Comparison of ENCODE assay signal across 18 cellular contexts in the genomic region with DNA sequence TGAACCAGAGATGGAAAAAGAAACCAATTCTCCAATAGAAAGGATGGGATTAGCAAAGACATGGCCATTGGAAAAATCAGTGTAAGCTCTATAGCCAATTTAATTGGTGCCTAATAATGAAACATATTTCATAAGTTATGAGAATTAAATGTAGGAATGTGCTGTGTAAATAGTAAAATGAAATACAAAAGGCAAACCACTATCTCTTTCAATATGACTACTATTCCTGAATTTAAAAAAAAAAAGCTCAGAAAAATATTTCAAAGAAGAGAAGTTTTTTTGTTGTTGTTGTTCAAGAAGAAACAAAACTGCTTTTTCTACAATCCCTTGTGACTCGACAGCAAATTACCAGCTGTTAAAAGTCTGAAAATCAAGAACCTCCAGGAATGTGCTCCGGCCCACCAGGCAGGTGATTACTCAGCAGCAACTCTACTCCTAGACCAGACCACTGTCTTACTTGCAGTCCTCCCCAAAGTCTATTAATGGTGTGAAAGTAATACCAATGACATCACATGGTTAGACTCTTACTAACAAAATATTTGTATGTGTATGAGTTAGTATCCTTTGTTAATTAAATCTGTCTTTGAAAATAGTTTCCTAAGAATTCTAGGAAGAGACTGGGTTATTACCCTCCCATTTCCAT.
A peak's percentile ranks its signal among the peaks of the same experiment; 100 is the strongest.
DNase-seq lines count a peak whose midpoint lies in the region; ATAC-seq, FAIRE-seq and TF ChIP-seq lines count a peak whose summit lies in the region.
"Had no signal": no experiment of that assay in that cellular context is flagged by ENCODE, and none has a peak within 500 bp of the region (broad histone marks: within the 10 kb centered on the region; RNA-seq: fewer than 3 reads in every experiment).

No MANE protein-coding gene starts in this region.

- peak; percentile 98 for ATAC-seq in GM21360 (IDR thresholded peaks at IDR 0.05; ENCODE audit: unreplicated experiment)
- peak; percentile 91 for ATAC-seq in HG03039 (IDR thresholded peaks at IDR 0.05; ENCODE audit: unreplicated experiment)
- ATAC-seq in WTC11: peak; percentile 24; the same call in 1 of the 2 replicates
- ATAC-seq: stimulated activated effector memory CD8-positive, alpha-beta T cell treated with anti-CD3 and anti-CD28 coated beads, Interleukin-12 subunit alpha, Interleukin-12 subunit beta, amount 100 ng/mL, for 72 hours had no signal

- CTCF ChIA-PET in WTC11 (lab: Charles Lee): no interaction called here

- H3K27me3 ChIP-seq in endodermal cell (ENCODE audit: control insufficient read depth, insufficient read depth, low read length, poor library complexity, severe bottlenecking) (no peaks in the 10 kb centered on the region), small intestine (ENCODE audit: control insufficient read depth in 2 of 2, insufficient read depth in 2 of 2, low read length in 2 of 2) (no peaks in the 10 kb centered on the region)
- H3K27me3 ChIP-seq: esophagus squamous epithelium had no signal

- WGBS in endodermal cell (ENCODE audit: insufficient coverage in 1 of 2, insufficient read length in 1 of 2), 2 experiments: 88% methylated on average over 2 of the region's 2 CpGs; no CpG with 5 or more reads in 1 of the 2 experiments
- 65 to 90% (median 85%) methylated on average over 2 of the region's 2 CpGs for WGBS in small intestine, 3 donors

- no peak for FAIRE-seq in small intestine (lab: Jason Lieb, UNC)
- FAIRE-seq: colon had no signal

- in situ Hi-C loops in GM13977 (cut with MboI; ENCODE audit: low pct_unique_long_range_greater_than_20kb, low sequenced_read_pairs, unreplicated experiment): no loop called here

- POLR2A ChIA-PET in WTC11 (lab: Charles Lee): no interaction called here

- H3K9me3 Mint-ChIP-seq in WTC11: peaks cover 8% of the 10 kb centered on the region; the same call in 1 of the 2 replicates
- no peaks in the 10 kb centered on the region for H3K9me3 Mint-ChIP-seq in endodermal cell
- H3K9me3 Mint-ChIP-seq: activated naive CD8-positive, alpha-beta T cell treated with anti-CD3 and anti-CD28 coated beads for 36 hours; memory B cell; stimulated activated effector memory CD8-positive, alpha-beta T cell treated with anti-CD3 and anti-CD28 coated beads, Interleukin-12 subunit alpha, Interleukin-12 subunit beta, amount 100 ng/mL, for 72 hours had no signal

- H3K27ac ChIP-seq in endodermal cell (ENCODE audit: low read depth, low read length): no peak overlapping the region
- no peak overlapping the region for H3K27ac ChIP-seq in small intestine (ENCODE audit: low read depth in 1 of 2, low read length in 1 of 2)
- H3K27ac ChIP-seq: esophagus squamous epithelium had no signal

- peaks cover 39% of the 10 kb centered on the region for H3K4me1 Mint-ChIP-seq in WTC11
- peaks cover 5% of the 10 kb centered on the region for H3K4me1 Mint-ChIP-seq in endodermal cell
- H3K4me1 Mint-ChIP-seq: activated naive CD8-positive, alpha-beta T cell treated with anti-CD3 and anti-CD28 coated beads for 36 hours; memory B cell; stimulated activated effector memory CD8-positive, alpha-beta T cell treated with anti-CD3 and anti-CD28 coated beads, Interleukin-12 subunit alpha, Interleukin-12 subunit beta, amount 100 ng/mL, for 72 hours had no signal

- no peaks in the 10 kb centered on the region for H3K27me3 Mint-ChIP-seq in WTC11 (ENCODE audit: low read depth)
- H3K27me3 Mint-ChIP-seq in endodermal cell (ENCODE audit: insufficient read depth): no peaks in the 10 kb centered on the region

- no peak for TF ChIP-seq CTCF in GM13977 (IDR thresholded peaks at IDR 0.05; ENCODE audit: extremely low read depth, insufficient read depth, missing control alignments)
- TF ChIP-seq CTCF in WTC11 (IDR thresholded peaks at IDR 0.05): no peak
- TF ChIP-seq CTCF in endodermal cell (conservative IDR thresholded peaks at IDR 0.05): no peak

- H3K4me3 Mint-ChIP-seq in WTC11: no peak overlapping the region
- H3K4me3 Mint-ChIP-seq in endodermal cell: no peak overlapping the region
- H3K4me3 Mint-ChIP-seq: activated naive CD8-positive, alpha-beta T cell treated with anti-CD3 and anti-CD28 coated beads for 36 hours; memory B cell; stimulated activated effector memory CD8-positive, alpha-beta T cell treated with anti-CD3 and anti-CD28 coated beads, Interleukin-12 subunit alpha, Interleukin-12 subunit beta, amount 100 ng/mL, for 72 hours had no signal

- H3K9me3 ChIP-seq in endodermal cell (ENCODE audit: control insufficient read depth, low read length): no peaks in the 10 kb centered on the region
- H3K9me3 ChIP-seq in small intestine (ENCODE audit: control insufficient read depth, low read depth): no peaks in the 10 kb centered on the region
- H3K9me3 ChIP-seq: esophagus squamous epithelium had no signal

- H3K27ac Mint-ChIP-seq in WTC11 (no peak overlapping the region), endodermal cell (no peak overlapping the region)
- H3K27ac Mint-ChIP-seq: activated naive CD8-positive, alpha-beta T cell treated with anti-CD3 and anti-CD28 coated beads for 36 hours; memory B cell; stimulated activated effector memory CD8-positive, alpha-beta T cell treated with anti-CD3 and anti-CD28 coated beads, Interleukin-12 subunit alpha, Interleukin-12 subunit beta, amount 100 ng/mL, for 72 hours had no signal

- no peak overlapping the region for H3K9ac ChIP-seq in endodermal cell (ENCODE audit: extremely low read depth, low read length, poor library complexity, severe bottlenecking)

- H3K36me3 ChIP-seq in endodermal cell (ENCODE audit: control insufficient read depth, insufficient read depth, low read length) (no peaks in the 10 kb centered on the region), small intestine (ENCODE audit: control insufficient read depth in 2 of 2, insufficient read depth in 2 of 2, low read length in 2 of 2) (no peaks in the 10 kb centered on the region)
- H3K36me3 ChIP-seq: esophagus squamous epithelium had no signal

- H3K36me3 Mint-ChIP-seq in WTC11 (peaks cover 9% of the 10 kb centered on the region), endodermal cell (ENCODE audit: low read depth) (no peaks in the 10 kb centered on the region)
- H3K36me3 Mint-ChIP-seq: activated naive CD8-positive, alpha-beta T cell treated with anti-CD3 and anti-CD28 coated beads for 36 hours; memory B cell; stimulated activated effector memory CD8-positive, alpha-beta T cell treated with anti-CD3 and anti-CD28 coated beads, Interleukin-12 subunit alpha, Interleukin-12 subunit beta, amount 100 ng/mL, for 72 hours had no signal

- H3K4me1 ChIP-seq in endodermal cell (ENCODE audit: control insufficient read depth, insufficient read depth, low read length): no peaks in the 10 kb centered on the region
- H3K4me1 ChIP-seq in small intestine (ENCODE audit: control insufficient read depth in 2 of 2, insufficient read depth in 1 of 2, low read depth in 1 of 2, low read length in 1 of 2): no peaks in the 10 kb centered on the region
- H3K4me1 ChIP-seq: esophagus squamous epithelium had no signal

- DNase-seq in GM13977 (ENCODE audit: low spot score) (peak; percentile 48), WTC11 (ENCODE audit: low spot score) (no peak), endodermal cell (no peak), small intestine (no peak), SKM-1 treated with dmso at 0.1 percent for 144 hours (lab: John Stamatoyannopoulos, UW; ENCODE audit: unreplicated experiment) (no peak)
- DNase-seq in activated naive CD4-positive, alpha-beta T cell treated with anti-CD3 and anti-CD28 coated beads, Interleukin-2, amount 50 U/mL, for 16 hours: no peak
- DNase-seq: activated CD8-positive, alpha-beta memory T cell treated with anti-CD3 and anti-CD28 coated beads for 24 hours; activated naive CD8-positive, alpha-beta T cell treated with anti-CD3 and anti-CD28 coated beads for 36 hours; esophagus squamous epithelium; NCI-H1092 treated with DMSO at 0.1 percent for 48 hours; NCI-H524; stimulated activated CD4-positive, alpha-beta T cell treated with anti-CD3 and anti-CD28 coated beads, Interleukin-2, amount 100 ng/mL, for 24 hours; T1000 had no signal

- H3K4me3 ChIP-seq in endodermal cell (ENCODE audit: low read length) (no peak overlapping the region), small intestine (ENCODE audit: low read depth in 1 of 2, low read length in 2 of 2) (no peak overlapping the region)
- H3K4me3 ChIP-seq: esophagus squamous epithelium had no signal

TF ChIP-seq in WTC11, 78 proteins besides CTCF, POLR2A, EP300 and RAD21 (continues in another document):
- no peak for TF ChIP-seq NFE2L1 (CRISPR knock-in tag; IDR thresholded peaks at IDR 0.05)
- no peak for TF ChIP-seq PRRX2 (CRISPR knock-in tag; IDR thresholded peaks at IDR 0.05)
- TF ChIP-seq FOXP1 (CRISPR knock-in tag; IDR thresholded peaks at IDR 0.05; ENCODE audit: borderline replicate concordance): no peak
- TF ChIP-seq HMGXB4 (CRISPR knock-in tag; IDR thresholded peaks at IDR 0.05): no peak
- TF ChIP-seq MLX (CRISPR knock-in tag; IDR thresholded peaks at IDR 0.05): no peak
- TF ChIP-seq ZNF416 (CRISPR knock-in tag; IDR thresholded peaks at IDR 0.05): no peak

Comparison
In these comparisons a context has a peak if more than half of its experiments do, and no peak if none do; other contexts are left out.
1. ATAC-seq: peak in every context shown above with its lines; median percentile 98 in GM21360; 91 in HG03039; 24 in WTC11.